Comparison of ENCODE assay signal across 1 cellular context in the genomic region with DNA sequence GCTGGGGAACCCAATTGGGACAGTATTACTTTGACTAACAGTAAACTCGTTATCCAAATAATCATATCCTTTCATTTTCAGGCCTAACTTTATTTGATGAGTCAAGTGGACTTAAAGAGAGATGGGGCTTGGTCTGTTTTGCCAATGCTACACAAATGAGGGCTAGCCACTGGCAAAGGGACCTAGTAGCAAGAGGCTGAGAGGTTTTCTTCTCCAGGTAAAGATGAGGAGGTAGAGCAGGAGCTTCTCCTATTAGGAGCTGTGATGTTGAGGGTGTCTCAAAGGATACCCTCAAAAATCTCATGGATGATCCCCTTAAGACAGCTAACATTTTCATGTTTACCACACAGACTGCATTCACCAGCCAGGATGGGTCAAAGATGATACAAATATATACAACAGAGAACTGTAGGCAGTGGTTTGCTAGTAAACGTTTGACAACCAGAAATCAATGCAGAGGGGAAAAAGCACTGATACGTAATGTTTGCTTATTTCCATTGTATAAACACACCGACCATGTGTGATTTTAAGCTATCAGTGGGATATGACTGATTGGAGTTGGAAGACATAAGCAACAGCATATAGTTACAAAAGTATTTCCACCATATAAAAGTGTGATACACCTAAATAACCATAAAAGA.
TF ChIP-seq lines count a peak whose summit lies in the region.

No MANE protein-coding gene starts in this region.

TF ChIP-seq in HepG2, 621 proteins besides CTCF, POLR2A, EP300 and RAD21 (continued from another document and continues in another):
- TF ChIP-seq ZNF317 (CRISPR knock-in tag; IDR thresholded peaks at IDR 0.05) = no peak
- TF ChIP-seq ZNF205 (CRISPR knock-in tag; IDR thresholded peaks at IDR 0.05) = no peak
- TF ChIP-seq, protein P1, sequence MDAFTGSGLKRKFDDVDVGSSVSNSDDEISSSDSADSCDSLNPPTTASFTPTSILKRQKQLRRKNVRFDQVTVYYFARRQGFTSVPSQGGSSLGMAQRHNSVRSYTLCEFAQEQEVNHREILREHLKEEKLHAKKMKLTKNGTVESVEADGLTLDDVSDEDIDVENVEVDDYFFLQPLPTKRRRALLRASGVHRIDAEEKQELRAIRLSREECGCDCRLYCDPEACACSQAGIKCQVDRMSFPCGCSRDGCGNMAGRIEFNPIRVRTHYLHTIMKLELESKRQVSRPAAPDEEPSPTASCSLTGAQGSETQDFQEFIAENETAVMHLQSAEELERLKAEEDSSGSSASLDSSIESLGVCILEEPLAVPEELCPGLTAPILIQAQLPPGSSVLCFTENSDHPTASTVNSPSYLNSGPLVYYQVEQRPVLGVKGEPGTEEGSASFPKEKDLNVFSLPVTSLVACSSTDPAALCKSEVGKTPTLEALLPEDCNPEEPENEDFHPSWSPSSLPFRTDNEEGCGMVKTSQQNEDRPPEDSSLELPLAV (CRISPR knock-in tag; conservative IDR thresholded peaks at IDR 0.05; ENCODE audit: low read depth) = no peak
- TF ChIP-seq ZNF292 (CRISPR knock-in tag; IDR thresholded peaks at IDR 0.05; ENCODE audit: borderline replicate concordance, low read depth) = peak; percentile 75; the same call in 1 of the 2 replicates
- TF ChIP-seq MYC (CRISPR knock-in tag; IDR thresholded peaks at IDR 0.05; ENCODE audit: borderline replicate concordance) = no peak; the same call in 1 of the 2 replicates
- TF ChIP-seq ZNF691 (CRISPR knock-in tag; IDR thresholded peaks at IDR 0.05; ENCODE audit: borderline replicate concordance, low read depth) = no peak
- TF ChIP-seq SIX4 (CRISPR knock-in tag; IDR thresholded peaks at IDR 0.05) = 0 out of 2 replicates have a peak, but pooled peaks have one; percentile 40
- TF ChIP-seq ZNF678 (CRISPR knock-in tag; IDR thresholded peaks at IDR 0.05) = no peak
- no peak for TF ChIP-seq ZNF781 (CRISPR knock-in tag; IDR thresholded peaks at IDR 0.05; ENCODE audit: borderline replicate concordance, not compliant biosample characterization)
- peak; percentile 94 for TF ChIP-seq AHDC1 (CRISPR knock-in tag; IDR thresholded peaks at IDR 0.05; ENCODE audit: borderline replicate concordance)
- TF ChIP-seq, protein P2, sequence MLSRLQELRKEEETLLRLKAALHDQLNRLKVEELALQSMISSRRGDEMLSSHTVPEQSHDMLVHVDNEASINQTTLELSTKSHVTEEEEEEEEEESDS (CRISPR knock-in tag; IDR thresholded peaks at IDR 0.05; ENCODE audit: borderline replicate concordance) = no peak
- TF ChIP-seq NFIB (CRISPR knock-in tag; IDR thresholded peaks at IDR 0.05; ENCODE audit: borderline replicate concordance) = no peak
- TF ChIP-seq BRCA1 (CRISPR knock-in tag; IDR thresholded peaks at IDR 0.05) = no peak
- no peak for TF ChIP-seq KLF15 (CRISPR knock-in tag; IDR thresholded peaks at IDR 0.05; ENCODE audit: borderline replicate concordance)
- TF ChIP-seq FIP1L1 (IDR thresholded peaks at IDR 0.05; ENCODE audit: borderline replicate concordance, insufficient read depth, low read depth, low read length) = no peak
- no peak for TF ChIP-seq SIN3B (IDR thresholded peaks at IDR 0.05; ENCODE audit: low read length)
- TF ChIP-seq MAX (IDR thresholded peaks at IDR 0.05) = peak; percentile 71
- peak; percentile 59; the same call in 1 of the 2 replicates for TF ChIP-seq ZNF430 (CRISPR knock-in tag; IDR thresholded peaks at IDR 0.05)
- no peak for TF ChIP-seq NFRKB (IDR thresholded peaks at IDR 0.05)
- TF ChIP-seq, protein P3, sequence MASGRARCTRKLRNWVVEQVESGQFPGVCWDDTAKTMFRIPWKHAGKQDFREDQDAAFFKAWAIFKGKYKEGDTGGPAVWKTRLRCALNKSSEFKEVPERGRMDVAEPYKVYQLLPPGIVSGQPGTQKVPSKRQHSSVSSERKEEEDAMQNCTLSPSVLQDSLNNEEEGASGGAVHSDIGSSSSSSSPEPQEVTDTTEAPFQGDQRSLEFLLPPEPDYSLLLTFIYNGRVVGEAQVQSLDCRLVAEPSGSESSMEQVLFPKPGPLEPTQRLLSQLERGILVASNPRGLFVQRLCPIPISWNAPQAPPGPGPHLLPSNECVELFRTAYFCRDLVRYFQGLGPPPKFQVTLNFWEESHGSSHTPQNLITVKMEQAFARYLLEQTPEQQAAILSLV (CRISPR knock-in tag; IDR thresholded peaks at IDR 0.05; ENCODE audit: borderline replicate concordance) = no peak
- TF ChIP-seq RELA (CRISPR knock-in tag; IDR thresholded peaks at IDR 0.05) = no peak
- TF ChIP-seq ZNF891 (CRISPR knock-in tag; IDR thresholded peaks at IDR 0.05) = no peak
- no peak for TF ChIP-seq ZBTB37 (CRISPR knock-in tag; IDR thresholded peaks at IDR 0.05)
- TF ChIP-seq ZNF30 (CRISPR knock-in tag; IDR thresholded peaks at IDR 0.05) = no peak
- TF ChIP-seq XRCC5 (optimal IDR thresholded peaks at IDR 0.05; ENCODE audit: low read length) = no peak
- no peak for TF ChIP-seq CCDC6 (CRISPR knock-in tag; IDR thresholded peaks at IDR 0.05)
- peak; percentile 97 for TF ChIP-seq FOXP4 (CRISPR knock-in tag; IDR thresholded peaks at IDR 0.05)
- TF ChIP-seq SP5 (CRISPR knock-in tag; IDR thresholded peaks at IDR 0.05; ENCODE audit: borderline replicate concordance, low read depth) = no peak
- no peak for TF ChIP-seq KMT2A (CRISPR knock-in tag; IDR thresholded peaks at IDR 0.05)
- peak; percentile 74 for TF ChIP-seq RXRB (CRISPR knock-in tag; IDR thresholded peaks at IDR 0.05; ENCODE audit: borderline replicate concordance)
- TF ChIP-seq RORA (CRISPR knock-in tag; IDR thresholded peaks at IDR 0.05) = no peak
- no peak for TF ChIP-seq ZNF354B (CRISPR knock-in tag; IDR thresholded peaks at IDR 0.05)
- no peak for TF ChIP-seq KDM5A (IDR thresholded peaks at IDR 0.05; ENCODE audit: borderline replicate concordance, low read length)
- TF ChIP-seq SNAPC2 (CRISPR knock-in tag; IDR thresholded peaks at IDR 0.05) = no peak
- no peak for TF ChIP-seq EZH2 (conservative IDR thresholded peaks at IDR 0.05; ENCODE audit: low read depth, low read length)
- no peak for TF ChIP-seq ZNF549 (CRISPR knock-in tag; IDR thresholded peaks at IDR 0.05)
- TF ChIP-seq NAIF1 (CRISPR knock-in tag; IDR thresholded peaks at IDR 0.05; ENCODE audit: borderline replicate concordance) = 0 out of 2 replicates have a peak, but pooled peaks have one; percentile 36
- no peak for TF ChIP-seq NRL (CRISPR knock-in tag; IDR thresholded peaks at IDR 0.05; ENCODE audit: borderline replicate concordance)
- TF ChIP-seq, protein P4, sequence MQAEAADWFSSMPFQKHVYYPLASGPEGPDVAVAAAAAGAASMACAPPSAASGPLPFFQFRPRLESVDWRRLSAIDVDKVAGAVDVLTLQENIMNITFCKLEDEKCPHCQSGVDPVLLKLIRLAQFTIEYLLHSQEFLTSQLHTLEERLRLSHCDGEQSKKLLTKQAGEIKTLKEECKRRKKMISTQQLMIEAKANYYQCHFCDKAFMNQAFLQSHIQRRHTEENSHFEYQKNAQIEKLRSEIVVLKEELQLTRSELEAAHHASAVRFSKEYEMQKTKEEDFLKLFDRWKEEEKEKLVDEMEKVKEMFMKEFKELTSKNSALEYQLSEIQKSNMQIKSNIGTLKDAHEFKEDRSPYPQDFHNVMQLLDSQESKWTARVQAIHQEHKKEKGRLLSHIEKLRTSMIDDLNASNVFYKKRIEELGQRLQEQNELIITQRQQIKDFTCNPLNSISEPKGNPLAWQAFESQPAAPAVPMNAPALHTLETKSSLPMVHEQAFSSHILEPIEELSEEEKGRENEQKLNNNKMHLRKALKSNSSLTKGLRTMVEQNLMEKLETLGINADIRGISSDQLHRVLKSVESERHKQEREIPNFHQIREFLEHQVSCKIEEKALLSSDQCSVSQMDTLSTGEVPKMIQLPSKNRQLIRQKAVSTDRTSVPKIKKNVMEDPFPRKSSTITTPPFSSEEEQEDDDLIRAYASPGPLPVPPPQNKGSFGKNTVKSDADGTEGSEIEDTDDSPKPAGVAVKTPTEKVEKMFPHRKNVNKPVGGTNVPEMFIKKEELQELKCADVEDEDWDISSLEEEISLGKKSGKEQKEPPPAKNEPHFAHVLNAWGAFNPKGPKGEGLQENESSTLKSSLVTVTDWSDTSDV (CRISPR knock-in tag; IDR thresholded peaks at IDR 0.05) = no peak
- TF ChIP-seq ZSCAN21 (CRISPR knock-in tag; IDR thresholded peaks at IDR 0.05; ENCODE audit: borderline replicate concordance) = no peak
- no peak for TF ChIP-seq TRIM24 (CRISPR knock-in tag; IDR thresholded peaks at IDR 0.05)
- TF ChIP-seq ZNF605 (CRISPR knock-in tag; IDR thresholded peaks at IDR 0.05) = peak; percentile 53; the same call in 1 of the 2 replicates
- TF ChIP-seq ZNF224 (CRISPR knock-in tag; IDR thresholded peaks at IDR 0.05) = no peak
- TF ChIP-seq PPARG (CRISPR knock-in tag; conservative IDR thresholded peaks at IDR 0.05) = peak; percentile 62; the same call in 1 of the 2 replicates
- TF ChIP-seq MED8 (CRISPR knock-in tag; IDR thresholded peaks at IDR 0.05; ENCODE audit: insufficient replicate concordance) = no peak
- no peak for TF ChIP-seq NONO (IDR thresholded peaks at IDR 0.05)
- peak; percentile 70; the same call in 1 of the 2 replicates for TF ChIP-seq NONO (CRISPR knock-in tag; conservative IDR thresholded peaks at IDR 0.05)
